ENCODE assay signal across 22 cellular contexts in the genomic region with DNA sequence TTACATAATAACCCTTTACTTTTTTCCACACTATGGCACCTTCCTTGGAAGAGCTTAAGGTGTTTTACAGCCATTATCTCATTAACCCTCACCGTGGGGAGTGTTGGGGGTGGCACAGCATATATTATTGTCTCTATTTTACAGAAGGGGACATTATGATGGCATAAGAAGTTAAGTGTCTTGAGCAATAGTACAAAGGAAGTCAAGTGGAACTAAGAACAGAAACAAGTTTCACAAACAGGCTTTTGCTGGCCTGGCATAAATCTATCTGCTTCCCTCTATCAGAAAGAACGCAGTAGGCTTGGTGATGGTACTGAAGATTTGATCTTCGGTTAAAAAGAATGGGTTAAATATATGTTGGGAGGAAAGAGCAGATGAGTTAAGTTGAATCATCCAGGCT.
"Had no signal": no experiment of that assay in that cellular context is flagged by ENCODE, and none has a peak within 500 bp of the region (broad histone marks: within the 10 kb centered on the region; RNA-seq: fewer than 3 reads in every experiment).

No MANE protein-coding gene starts in this region.

- H3K9me3 Mint-ChIP-seq: activated CD4-positive, alpha-beta memory T cell treated with anti-CD3 and anti-CD28 coated beads for 36 hours; activated naive CD8-positive, alpha-beta T cell treated with anti-CD3 and anti-CD28 coated beads, Interleukin-2, amount 10 ng/mL, durations not matched to agents 7 days and 5 days; activated T-cell treated with anti-CD3 and anti-CD28 coated beads, Interleukin-2, amount 50 U/mL, for 4 hours; dendritic cell treated with granulocyte-macrophage colony-stimulating factor and Interleukin-4, amounts not matched to agents 40 ng/mL and 50 ng/mL, for 4 days; effector memory CD8-positive, alpha-beta T cell; nephron; stimulated activated naive CD8-positive, alpha-beta T cell treated with anti-CD3 and anti-CD28 coated beads, Interleukin-15, Interleukin-2, amounts not matched to agents 100 ng/mL and 50 ng/mL, for 24 hours had no signal

- H3K4me3 ChIP-seq: gastroesophageal sphincter, left ventricle myocardium inferior, prostate gland, sigmoid colon, thoracic aorta, vagina had no signal

- H3K27me3 ChIP-seq: sigmoid colon, vagina had no signal

- H3K9me3 ChIP-seq: gastroesophageal sphincter, left ventricle myocardium inferior, prostate gland, sigmoid colon, thoracic aorta, vagina had no signal

- ATAC-seq: activated T-cell treated with anti-CD3 and anti-CD28 coated beads, Interleukin-2, amount 50 U/mL, for 4 hours; effector memory CD8-positive, alpha-beta T cell; gastroesophageal sphincter had no signal

- H3K36me3 Mint-ChIP-seq: activated CD4-positive, alpha-beta memory T cell treated with anti-CD3 and anti-CD28 coated beads for 36 hours; activated naive CD8-positive, alpha-beta T cell treated with anti-CD3 and anti-CD28 coated beads, Interleukin-2, amount 10 ng/mL, durations not matched to agents 7 days and 5 days had no signal

- H3K4me3 Mint-ChIP-seq: activated CD4-positive, alpha-beta memory T cell treated with anti-CD3 and anti-CD28 coated beads for 36 hours; activated naive CD8-positive, alpha-beta T cell treated with anti-CD3 and anti-CD28 coated beads, Interleukin-2, amount 10 ng/mL, durations not matched to agents 7 days and 5 days; activated T-cell treated with anti-CD3 and anti-CD28 coated beads, Interleukin-2, amount 50 U/mL, for 4 hours; dendritic cell treated with granulocyte-macrophage colony-stimulating factor and Interleukin-4, amounts not matched to agents 40 ng/mL and 50 ng/mL, for 4 days; effector memory CD8-positive, alpha-beta T cell; nephron; stimulated activated naive CD8-positive, alpha-beta T cell treated with anti-CD3 and anti-CD28 coated beads, Interleukin-15, Interleukin-2, amounts not matched to agents 100 ng/mL and 50 ng/mL, for 24 hours had no signal

- H3K27ac ChIP-seq: epithelial cell of prostate, gastroesophageal sphincter, left ventricle myocardium inferior, prostate gland, sigmoid colon, thoracic aorta, vagina, VCaP had no signal

- DNase-seq: activated CD4-positive, alpha-beta memory T cell treated with anti-CD3 and anti-CD28 coated beads for 36 hours; activated gamma-delta T cell; activated naive CD8-positive, alpha-beta T cell treated with anti-CD3 and anti-CD28 coated beads, Interleukin-2, amount 10 ng/mL, durations not matched to agents 7 days and 5 days; activated T-cell treated with anti-CD3 and anti-CD28 coated beads, Interleukin-2, amount 50 U/mL, for 4 hours; anterior cingulate cortex; cerebellar nuclear complex; effector memory CD8-positive, alpha-beta T cell; left ventricle myocardium inferior; mesendoderm; occipital lobe; sigmoid colon; stimulated activated CD4-positive, alpha-beta T cell treated with anti-CD3 and anti-CD28 coated beads, Interleukin-12 subunit alpha, Interleukin-12 subunit beta, amount 100 ng/mL, for 4 hours; stimulated activated CD4-positive, alpha-beta T cell treated with anti-CD3 and anti-CD28 coated beads, Interleukin-2, amount 100 ng/mL, for 48 hours had no signal

- H3K27ac Mint-ChIP-seq: activated CD4-positive, alpha-beta memory T cell treated with anti-CD3 and anti-CD28 coated beads for 36 hours; activated naive CD8-positive, alpha-beta T cell treated with anti-CD3 and anti-CD28 coated beads, Interleukin-2, amount 10 ng/mL, durations not matched to agents 7 days and 5 days; dendritic cell treated with granulocyte-macrophage colony-stimulating factor and Interleukin-4, amounts not matched to agents 40 ng/mL and 50 ng/mL, for 4 days; effector memory CD8-positive, alpha-beta T cell; nephron; stimulated activated naive CD8-positive, alpha-beta T cell treated with anti-CD3 and anti-CD28 coated beads, Interleukin-15, Interleukin-2, amounts not matched to agents 100 ng/mL and 50 ng/mL, for 24 hours had no signal

- H3K27me3 Mint-ChIP-seq: dendritic cell treated with granulocyte-macrophage colony-stimulating factor and Interleukin-4, amounts not matched to agents 40 ng/mL and 50 ng/mL, for 4 days had no signal

- H3K36me3 ChIP-seq: gastroesophageal sphincter, left ventricle myocardium inferior, prostate gland, sigmoid colon, thoracic aorta, vagina had no signal

- H3K4me1 ChIP-seq: gastroesophageal sphincter, left ventricle myocardium inferior, prostate gland, sigmoid colon, vagina had no signal

- H3K4me1 Mint-ChIP-seq: activated naive CD8-positive, alpha-beta T cell treated with anti-CD3 and anti-CD28 coated beads, Interleukin-2, amount 10 ng/mL, durations not matched to agents 7 days and 5 days; nephron had no signal
